In genomic region chr10:33100996-33101747, GRCh38 we compare ENCODE assay signal across 17 cellular contexts.
DNase-seq lines count a peak whose midpoint lies in the region; ATAC-seq and TF ChIP-seq lines count a peak whose summit lies in the region.
"Had no signal": no experiment of that assay in that cellular context is flagged by ENCODE, and none has a peak within 500 bp of the region (broad histone marks: within the 10 kb centered on the region; RNA-seq: fewer than 3 reads in every experiment).

No MANE protein-coding gene starts in this region.

- H3K56ac ChIP-seq in H9 (ENCODE audit: insufficient read length, low read depth, low read length), result no peak overlapping the region

- H3K9me3 Mint-ChIP-seq in H9 (peaks cover 24 to 28% of the 10 kb centered on the region in 2 experiments), nephron progenitor cell (peaks cover 42% of the 10 kb centered on the region)
- H3K9me3 Mint-ChIP-seq in central memory CD8-positive, alpha-beta T cell, result peaks cover 6% of the 10 kb centered on the region

- no peak overlapping the region for H4K91ac ChIP-seq in H9 (ENCODE audit: insufficient read length, low read depth, low read length)

- H3K36me3 Mint-ChIP-seq in H9 (ENCODE audit: insufficient read depth in 1 of 3, low read depth in 3 of 3), result peaks cover 5 to 33% (median 15%) of the 10 kb centered on the region in 3 experiments
- H3K36me3 Mint-ChIP-seq in central memory CD8-positive, alpha-beta T cell (ENCODE audit: insufficient read depth), result peaks cover 5% of the 10 kb centered on the region
- H3K36me3 Mint-ChIP-seq in nephron progenitor cell (ENCODE audit: low read depth), result peaks cover 5% of the 10 kb centered on the region

- H3K79me2 ChIP-seq in H9 (ENCODE audit: insufficient read depth, low read length), result no peaks in the 10 kb centered on the region
- H3K79me2 ChIP-seq: parathyroid adenoma had no signal

- H3K4ac ChIP-seq in H9 (ENCODE audit: low read depth, low read length), result no peak overlapping the region

- H3K27me3 ChIP-seq in H9 (ENCODE audit: insufficient read depth, low read length) (no peaks in the 10 kb centered on the region), aorta (ENCODE audit: control insufficient read depth in 1 of 2, insufficient read depth in 2 of 2, low read length in 1 of 2) (no peaks in the 10 kb centered on the region)
- H3K27me3 ChIP-seq: cardiac muscle cell, SJCRH30, spleen had no signal

- H4K5ac ChIP-seq in H9 (ENCODE audit: insufficient read length, low read depth, low read length), result no peak overlapping the region

- no peak overlapping the region for H2BK12ac ChIP-seq in H9 (ENCODE audit: insufficient read length, low read depth, low read length)

- H2BK20ac ChIP-seq in H9 (ENCODE audit: low read depth, low read length, poor library complexity, severe bottlenecking), result no peak overlapping the region

- H3K36me3 ChIP-seq in aorta (ENCODE audit: control insufficient read depth in 1 of 2, insufficient read depth in 2 of 2, low read length in 1 of 2), result no peaks in the 10 kb centered on the region
- H3K36me3 ChIP-seq: cardiac muscle cell, HAP-1, SJCRH30, spleen had no signal

- H3K79me1 ChIP-seq in H9 (ENCODE audit: insufficient read depth, low read depth, low read length, poor library complexity, severe bottlenecking), result no peaks in the 10 kb centered on the region

- no peak for ATAC-seq in central memory CD8-positive, alpha-beta T cell (replicated peaks; ENCODE audit: extremely low read depth, poor library complexity, severe bottlenecking)
- ATAC-seq in aorta (ENCODE audit: low FRiP score) (no peak), GM21723 (IDR thresholded peaks at IDR 0.05; ENCODE audit: unreplicated experiment) (no peak)

- H2BK5ac ChIP-seq in H9 (ENCODE audit: insufficient read length, low read length), result no peak overlapping the region

- H3K4me3 Mint-ChIP-seq in H9, result no peak overlapping the region
- H3K4me3 Mint-ChIP-seq in central memory CD8-positive, alpha-beta T cell, result no peak overlapping the region
- no peak overlapping the region for H3K4me3 Mint-ChIP-seq in nephron progenitor cell

- H3K4me3 ChIP-seq in aorta (ENCODE audit: low read length in 2 of 2), result no peak overlapping the region
- H3K4me3 ChIP-seq: cardiac muscle cell, HAP-1, SJCRH30, spleen had no signal

- intact Hi-C loops in aorta (cut with DNase I), result no loop called here

- H3K14ac ChIP-seq in H9 (ENCODE audit: insufficient read depth, low read length), result no peak overlapping the region

- peak overlapping the region; percentile 62 for H2AFZ ChIP-seq in H9 (ENCODE audit: low read length)
- H2AFZ ChIP-seq: parathyroid adenoma had no signal

- H3K27ac Mint-ChIP-seq in H9 (no peak overlapping the region; a peak in 1 of 7 replicates), nephron progenitor cell (peak overlapping the region; percentile 81)
- peak overlapping the region; percentile 68 for H3K27ac Mint-ChIP-seq in central memory CD8-positive, alpha-beta T cell (ENCODE audit: low read depth)

- no peak overlapping the region for H2AK5ac ChIP-seq in H9 (ENCODE audit: insufficient read length, low read length)

- peaks cover 4% of the 10 kb centered on the region; the same call in 1 of the 2 replicates for H3K4me1 ChIP-seq in H9 (ENCODE audit: insufficient read depth, low read length)
- no peaks in the 10 kb centered on the region for H3K4me1 ChIP-seq in aorta (ENCODE audit: control insufficient read depth in 1 of 2, insufficient read depth in 2 of 2, low read length in 2 of 2)
- H3K4me1 ChIP-seq: Caco-2, HAP-1, parathyroid adenoma, SJCRH30 had no signal

- no peak overlapping the region for H4K8ac ChIP-seq in H9 (replicated peaks; ENCODE audit: insufficient read length, low read depth, low read length)

- DNase-seq in H9 (no peak), OCI-M1 (lab: John Stamatoyannopoulos, UW) (peak; percentile 63), nephron progenitor cell (no peak), SKM-1 (lab: John Stamatoyannopoulos, UW; ENCODE audit: unreplicated experiment) (no peak), aorta (no peak)
- no peak for DNase-seq in central memory CD8-positive, alpha-beta T cell (ENCODE audit: low spot score in 2 of 2)
- DNase-seq: Caco-2, erythroblast, NCI-H187, NCI-H748 treated with DMSO at 0.1 percent for 48 hours, spleen had no signal

- no peak overlapping the region for H3K18ac ChIP-seq in H9 (ENCODE audit: insufficient read length, low read depth, low read length)

- no CpG with 5 or more reads among the region's 3 CpGs for WGBS in H9 (ENCODE audit: extremely low coverage, insufficient read length, low lambda C conversion rate)
- 64% methylated on average over 3 of the region's 3 CpGs for WGBS in aorta, 2 donors

- H3K23ac ChIP-seq in H9 (ENCODE audit: insufficient read length, low read depth, low read length), result no peak overlapping the region

- H3K4me1 Mint-ChIP-seq in H9 (peaks cover 9 to 12% of the 10 kb centered on the region in 2 experiments), nephron progenitor cell (peaks cover 13% of the 10 kb centered on the region)
- peaks cover 30% of the 10 kb centered on the region for H3K4me1 Mint-ChIP-seq in central memory CD8-positive, alpha-beta T cell

- no peaks in the 10 kb centered on the region for H4K20me1 ChIP-seq in H9 (ENCODE audit: control insufficient read depth, insufficient read depth, insufficient read length)

- H3K23me2 ChIP-seq in H9 (ENCODE audit: insufficient read length, low read depth, low read length, poor library complexity, severe bottlenecking), result no peaks in the 10 kb centered on the region

- no peak overlapping the region for H3K9ac ChIP-seq in H9 (ENCODE audit: extremely low read depth, insufficient read length, low read length)
- H3K9ac ChIP-seq: parathyroid adenoma had no signal

- no peak overlapping the region for H2BK120ac ChIP-seq in H9 (ENCODE audit: low read depth, low read length, poor library complexity, severe bottlenecking)

- peaks cover under 1% of the 10 kb centered on the region; the same call in 1 of the 2 replicates for H3K27me3 Mint-ChIP-seq in H9 (ENCODE audit: low read depth)
- H3K27me3 Mint-ChIP-seq in central memory CD8-positive, alpha-beta T cell, result no peaks in the 10 kb centered on the region
- H3K27me3 Mint-ChIP-seq in nephron progenitor cell (ENCODE audit: low read depth, poor library complexity), result peaks cover 3% of the 10 kb centered on the region

- H3K9me3 ChIP-seq in H9 (ENCODE audit: control insufficient read depth, low read depth, low read length) (peaks cover 10% of the 10 kb centered on the region), aorta (ENCODE audit: control insufficient read depth, low read length) (peaks cover 7% of the 10 kb centered on the region)
- H3K9me3 ChIP-seq: HAP-1 had no signal

- H2BK15ac ChIP-seq in H9 (ENCODE audit: low read depth, low read length), result no peak overlapping the region

- H3K27ac ChIP-seq in H9 (ENCODE audit: insufficient read length, low read depth, low read length) (no peak overlapping the region), aorta (ENCODE audit: low read depth in 1 of 2, low read length in 2 of 2) (no peak overlapping the region)
- H3K27ac ChIP-seq: cardiac muscle cell, parathyroid adenoma, SJCRH30, VCaP had no signal

- no peak overlapping the region for H3K4me2 ChIP-seq in H9 (ENCODE audit: insufficient read depth, insufficient read length, low read length)

- no peak for TF ChIP-seq CTCF in H9 (conservative IDR thresholded peaks at IDR 0.05)
- no peak for TF ChIP-seq CTCF in nephron progenitor cell (IDR thresholded peaks at IDR 0.05)

- no peak overlapping the region for H3T11ph ChIP-seq in H9 (ENCODE audit: low read length)

Comparison
In these comparisons a context has a peak if more than half of its experiments do, and no peak if none do; other contexts are left out.
1. H3K27ac Mint-ChIP-seq: peak in central memory CD8-positive, alpha-beta T cell (single experiment) and nephron progenitor cell (single experiment); none in H9 (0 of 3).